Comparison of ENCODE assay signal across 7 cellular contexts in the genomic region with DNA sequence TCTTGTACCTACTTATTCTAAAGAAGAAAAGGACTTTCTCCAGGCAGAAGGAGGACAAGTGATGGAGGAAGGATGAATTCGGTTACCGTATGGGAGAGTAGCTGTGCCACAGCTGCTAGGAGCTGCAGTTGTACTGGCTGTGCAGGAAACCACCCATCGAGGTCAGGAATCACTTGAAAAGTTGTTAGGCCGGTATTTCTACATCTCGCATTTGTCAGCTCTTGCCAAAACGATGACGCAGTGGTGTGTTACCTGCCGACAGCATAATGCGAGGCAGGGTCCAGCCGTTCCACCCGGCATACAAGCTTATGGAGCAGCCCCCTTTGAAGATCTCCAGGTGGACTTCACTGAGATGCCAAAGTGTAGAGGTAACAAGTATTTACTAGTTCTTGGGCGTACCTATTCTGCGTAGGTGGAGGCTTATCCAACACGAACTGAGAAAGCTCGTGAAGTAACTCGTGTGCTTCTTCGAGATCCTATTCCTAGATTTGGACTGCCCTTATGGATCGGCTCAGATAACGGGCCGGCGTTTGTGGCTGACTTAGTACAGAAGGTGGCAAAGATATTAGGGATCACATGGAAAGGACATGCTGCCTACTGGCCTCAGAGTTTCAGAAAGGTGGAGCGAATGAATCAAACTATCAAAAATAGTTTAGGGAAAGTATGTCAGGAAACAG.
DNase-seq lines count a peak whose midpoint lies in the region; FAIRE-seq and TF ChIP-seq lines count a peak whose summit lies in the region.
"Not testable (repeated sequence)": the region's sequence is repeated elsewhere in the genome, so short reads cannot be mapped to it uniquely, and the experiment has no call there.

No MANE protein-coding gene starts in this region.

- peak overlapping the region; percentile 64 for H3K4me2 ChIP-seq in parathyroid adenoma (ENCODE audit: low read length)

- H3K9me3 ChIP-seq in parathyroid adenoma (ENCODE audit: control insufficient read depth, low read length); thymus (ENCODE audit: control insufficient read depth): not testable (repeated sequence)

- H3K27me3 ChIP-seq in bronchial epithelial cell (ENCODE audit: control insufficient read depth, insufficient read depth, low read length); parathyroid adenoma (ENCODE audit: control insufficient read depth, insufficient read depth, low read length); thymus (ENCODE audit: control insufficient read depth, insufficient read depth): not testable (repeated sequence)

- H3K4me3 ChIP-seq in bronchial epithelial cell (ENCODE audit: low read depth, low read length) (peak overlapping the region; percentile 20), parathyroid adenoma (ENCODE audit: low read depth, low read length) (peak overlapping the region; percentile 44)
- not testable (repeated sequence) for H3K4me3 ChIP-seq in thymus (ENCODE audit: low read length)

- peak; percentile 43 for DNase-seq in DMS79 treated with DMSO at 0.1 percent for 48 hours (lab: John Stamatoyannopoulos, UW)
- DNase-seq in NCI-H1105 treated with DMSO at 0.1 percent for 48 hours (lab: John Stamatoyannopoulos, UW) = peak; percentile 58
- peak; percentile 0 for DNase-seq in NCI-H774 (lab: John Stamatoyannopoulos, UW)
- peak; percentile 79 for DNase-seq in bronchial epithelial cell (ENCODE audit: low read depth)
- DNase-seq in left kidney (ENCODE audit: low read depth, low spot score) = peak; percentile 50

- H3K79me2 ChIP-seq in parathyroid adenoma = not testable (repeated sequence)

- peak overlapping the region; percentile 94 for H3K27ac ChIP-seq in parathyroid adenoma
- peak overlapping the region; percentile 19 for H3K27ac ChIP-seq in thymus (ENCODE audit: low read depth)

- TF ChIP-seq CTCF in bronchial epithelial cell (IDR thresholded peaks at IDR 0.05; ENCODE audit: insufficient read depth, low read length, severe bottlenecking); parathyroid adenoma (IDR thresholded peaks at IDR 0.05): not testable (repeated sequence)

- FAIRE-seq in bronchial epithelial cell (lab: Jason Lieb, UNC) = not testable (repeated sequence)

- peak overlapping the region; percentile 7 for H2AFZ ChIP-seq in parathyroid adenoma

- H3K36me3 ChIP-seq in bronchial epithelial cell (ENCODE audit: control insufficient read depth, insufficient read depth, low read length); parathyroid adenoma (ENCODE audit: control insufficient read depth, insufficient read depth, low read length); thymus (ENCODE audit: control insufficient read depth, insufficient read depth): not testable (repeated sequence)

- WGBS in thymus = 93% methylated on average over 22 of the region's 22 CpGs

- not testable (repeated sequence) for H3K9ac ChIP-seq in parathyroid adenoma

- not testable (repeated sequence) for H3K4me1 ChIP-seq in parathyroid adenoma; thymus (ENCODE audit: control insufficient read depth, insufficient read depth, low read length)

Comparison
In these comparisons a context has a peak if more than half of its experiments do, and no peak if none do; other contexts are left out.
1. DNase-seq: peak in every context shown above with its lines; median percentile 79 in bronchial epithelial cell; 58 in NCI-H1105 treated with DMSO at 0.1 percent for 48 hours; 50 in left kidney; 43 in DMS79 treated with DMSO at 0.1 percent for 48 hours; 0 in NCI-H774.